Comparison of ENCODE assay signal across 22 cellular contexts in the genomic region with DNA sequence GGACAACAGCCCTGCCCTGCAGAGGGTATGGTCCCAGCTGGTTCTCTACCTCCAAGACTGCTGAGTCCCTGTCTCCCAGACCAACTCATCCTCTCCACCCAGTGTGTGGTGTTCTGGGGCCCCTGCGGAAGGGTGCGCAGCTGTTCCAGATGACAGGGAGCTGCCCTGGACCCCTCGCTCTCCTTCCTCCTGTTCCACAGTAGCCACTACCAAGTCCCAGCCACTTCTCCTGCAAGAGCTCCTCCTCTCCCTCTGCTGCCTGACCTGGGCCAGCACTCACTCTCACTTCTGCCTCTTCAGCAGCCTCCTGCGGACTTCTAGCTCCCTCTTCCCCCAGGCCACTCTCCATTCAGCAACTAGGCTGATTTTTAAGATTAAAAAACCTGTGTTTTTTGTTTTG.
"Had no signal": no experiment of that assay in that cellular context is flagged by ENCODE, and none has a peak within 500 bp of the region (broad histone marks: within the 10 kb centered on the region; RNA-seq: fewer than 3 reads in every experiment).

No MANE protein-coding gene starts in this region.

- DNase-seq: activated CD4-positive, alpha-beta memory T cell treated with anti-CD3 and anti-CD28 coated beads for 36 hours; activated CD4-positive, alpha-beta T cell treated with anti-CD3 and anti-CD28 coated beads for 4 hours; activated CD8-positive, alpha-beta memory T cell treated with anti-CD3 and anti-CD28 coated beads, Interleukin-2, amount 10 ng/mL, durations not matched to agents 7 days and 5 days; activated naive CD4-positive, alpha-beta T cell; activated T-cell treated with anti-CD3 and anti-CD28 coated beads, Interleukin-2, amount 50 U/mL, for 1 hour; body of pancreas; colonic mucosa; effector CD4-positive, alpha-beta T cell; gastrocnemius medialis; heart right ventricle; kidney glomerular epithelial cell; left ventricle myocardium superior; naive thymus-derived CD4-positive, alpha-beta T cell; pancreas; stimulated activated CD4-positive, alpha-beta T cell treated with anti-CD3 and anti-CD28 coated beads, Interleukin-4, amount 100 ng/mL, for 4 hours; testis had no signal

- H3K4me3 Mint-ChIP-seq: activated CD4-positive, alpha-beta memory T cell treated with anti-CD3 and anti-CD28 coated beads for 36 hours; activated CD8-positive, alpha-beta memory T cell treated with anti-CD3 and anti-CD28 coated beads, Interleukin-2, amount 10 ng/mL, durations not matched to agents 7 days and 5 days; stimulated activated memory B cell treated with anti-CD40 and anti-IgM and Interleukin-4, amounts not matched to agents 10 μg/mL and 1 μg/mL and 100 μg/mL, for 72 hours; T-helper 1 cell treated with Interleukin-12 subunit alpha and Interleukin-12 subunit beta and Interleukin-4 antibody, amounts not matched to agents 30 μg/mL and 1 μg/mL, for 36 hours; type B pancreatic cell had no signal

- H3K27ac Mint-ChIP-seq: activated CD4-positive, alpha-beta memory T cell treated with anti-CD3 and anti-CD28 coated beads for 36 hours; activated CD8-positive, alpha-beta memory T cell treated with anti-CD3 and anti-CD28 coated beads, Interleukin-2, amount 10 ng/mL, durations not matched to agents 7 days and 5 days; activated T-helper 17 cell treated with anti-CD3 and anti-CD28 coated beads, Interleukin-2, amount 50 U/mL, for 72 hours; naive thymus-derived CD4-positive, alpha-beta T cell; stimulated activated memory B cell treated with anti-CD40 and anti-IgM and Interleukin-4, amounts not matched to agents 10 μg/mL and 1 μg/mL and 100 μg/mL, for 72 hours; T-helper 1 cell treated with Interleukin-12 subunit alpha and Interleukin-12 subunit beta and Interleukin-4 antibody, amounts not matched to agents 30 μg/mL and 1 μg/mL, for 36 hours; type B pancreatic cell had no signal

- H3K9me3 Mint-ChIP-seq: activated CD4-positive, alpha-beta memory T cell treated with anti-CD3 and anti-CD28 coated beads for 36 hours; activated T-helper 17 cell treated with anti-CD3 and anti-CD28 coated beads, Interleukin-2, amount 50 U/mL, for 72 hours; stimulated activated memory B cell treated with anti-CD40 and anti-IgM and Interleukin-4, amounts not matched to agents 10 μg/mL and 1 μg/mL and 100 μg/mL, for 72 hours; T-helper 1 cell treated with Interleukin-12 subunit alpha and Interleukin-12 subunit beta and Interleukin-4 antibody, amounts not matched to agents 30 μg/mL and 1 μg/mL, for 36 hours had no signal

- ATAC-seq: activated CD8-positive, alpha-beta memory T cell treated with anti-CD3 and anti-CD28 coated beads, Interleukin-2, amount 10 ng/mL, durations not matched to agents 7 days and 5 days; activated T-helper 17 cell treated with anti-CD3 and anti-CD28 coated beads, Interleukin-2, amount 50 U/mL, for 72 hours; body of pancreas; esophagus mucosa; gastrocnemius medialis; left ventricle myocardium superior; naive thymus-derived CD4-positive, alpha-beta T cell; pancreas; sciatic nerve; stimulated activated memory B cell treated with anti-CD40 and anti-IgM and Interleukin-4, amounts not matched to agents 10 μg/mL and 1 μg/mL and 100 μg/mL, for 72 hours had no signal

- H3K36me3 Mint-ChIP-seq: activated CD4-positive, alpha-beta memory T cell treated with anti-CD3 and anti-CD28 coated beads for 36 hours; activated CD8-positive, alpha-beta memory T cell treated with anti-CD3 and anti-CD28 coated beads, Interleukin-2, amount 10 ng/mL, durations not matched to agents 7 days and 5 days; stimulated activated memory B cell treated with anti-CD40 and anti-IgM and Interleukin-4, amounts not matched to agents 10 μg/mL and 1 μg/mL and 100 μg/mL, for 72 hours; type B pancreatic cell had no signal
